Comparison of ENCODE assay signal across 10 cellular contexts in genomic region chr1:204826970-204827369, GRCh38. TPM values are rescaled to one million over a fixed set of nuclear protein-coding genes. Genes with fewer than 3 reads are reported as not detected.
A peak's percentile ranks its signal among the peaks of the same experiment; 100 is the strongest.
DNase-seq lines count a peak whose midpoint lies in the region; ATAC-seq, FAIRE-seq and TF ChIP-seq lines count a peak whose summit lies in the region.
"Had no signal": no experiment of that assay in that cellular context is flagged by ENCODE, and none has a peak within 500 bp of the region (broad histone marks: within the 10 kb centered on the region; RNA-seq: fewer than 3 reads in every experiment).

No MANE protein-coding gene starts in this region.

- H3K9ac ChIP-seq in SK-N-SH = no peak overlapping the region

- peaks cover 4% of the 10 kb centered on the region for H3F3A ChIP-seq in SK-N-SH (replicated peaks; ENCODE audit: insufficient read depth)

- TF ChIP-seq CTCF in D721Med (IDR thresholded peaks at IDR 0.05; ENCODE audit: insufficient read depth, missing control alignments) (peak; percentile 56), GM13976 (IDR thresholded peaks at IDR 0.05; ENCODE audit: borderline replicate concordance, control extremely low read depth, extremely low read depth, insufficient read depth, missing control alignments) (no peak), SK-N-SH (IDR thresholded peaks at IDR 0.05) (peak; percentile 33)

- H3K4me3 ChIP-seq in SK-N-SH (ENCODE audit: low read depth in 2 of 2, low read length in 1 of 2) (no peak overlapping the region), aorta (ENCODE audit: low read length in 2 of 2) (no peak overlapping the region)
- H3K4me3 ChIP-seq: skin epidermis had no signal

- no peaks in the 10 kb centered on the region for H4K20me1 ChIP-seq in SK-N-SH (ENCODE audit: insufficient read depth)

- FAIRE-seq in D721Med (lab: Jason Lieb, UNC) = peak; percentile 58

- no peak overlapping the region for H2AFZ ChIP-seq in SK-N-SH (ENCODE audit: low read depth)

- H3K36me3 ChIP-seq in SK-N-SH (replicated peaks in 1 of 2; ENCODE audit: control insufficient read depth in 1 of 2, insufficient read depth in 2 of 2, low read length in 1 of 2) (no peaks in the 10 kb centered on the region), aorta (ENCODE audit: control insufficient read depth in 1 of 2, insufficient read depth in 2 of 2, low read length in 1 of 2) (no peaks in the 10 kb centered on the region)

- no peak for TF ChIP-seq EP300 in SK-N-SH (IDR thresholded peaks at IDR 0.05; ENCODE audit: borderline replicate concordance in 1 of 2, low read depth in 1 of 2, low read length in 1 of 2)

- H3K4me2 ChIP-seq in SK-N-SH = no peak overlapping the region

- no peaks in the 10 kb centered on the region for H3K9me3 ChIP-seq in SK-N-SH
- H3K9me3 ChIP-seq in aorta (ENCODE audit: control insufficient read depth, low read length) = no peaks in the 10 kb centered on the region

- no peak for TF ChIP-seq RAD21 in SK-N-SH (IDR thresholded peaks at IDR 0.05; ENCODE audit: low read length)

- H3K79me2 ChIP-seq in SK-N-SH (ENCODE audit: insufficient read depth) = no peaks in the 10 kb centered on the region

- ATAC-seq in aorta (ENCODE audit: low FRiP score) = no peak
- ATAC-seq in sciatic nerve = no peak
- no peak for ATAC-seq in HG02973 (IDR thresholded peaks at IDR 0.05; ENCODE audit: unreplicated experiment)

- POLR2A ChIA-PET in SK-N-SH (lab: Yijun Ruan, JAX) = no interaction called here

- CTCF ChIA-PET in SK-N-SH (lab: Yijun Ruan, JAX) = interaction anchor here (1.2 to 21.2 kb wide), 5 partner anchors 10 to 134 kb away, joined by 3 to 291 read pairs (median 4); no protein-coding TSS in a partner anchor

- H3K27ac ChIP-seq in SK-N-SH (ENCODE audit: low read depth in 2 of 2, low read length in 1 of 2) (no peak overlapping the region), aorta (ENCODE audit: low read depth in 1 of 2, low read length in 2 of 2) (no peak overlapping the region)
- H3K27ac ChIP-seq: skin epidermis had no signal

- DNase-seq in D721Med (ENCODE audit: insufficient read length, low spot score) (no peak), GM13976 (ENCODE audit: low spot score) (peak; percentile 49), SK-N-SH (no peak), kidney tubule cell (ENCODE audit: low spot score) (peak; percentile 9), NCI-H2081 treated with DMSO at 0.1 percent for 48 hours (lab: John Stamatoyannopoulos, UW) (no peak), aorta (no peak), sciatic nerve (ENCODE audit: low spot score) (no peak)
- DNase-seq: glutamatergic neuron had no signal

- 38% methylated on average over 3 of the region's 4 CpGs for WGBS in SK-N-SH (ENCODE audit: low lambda C conversion rate)
- WGBS in aorta, 2 donors = 55 to 56% methylated on average over 4 of the region's 4 CpGs

- H3K27me3 ChIP-seq in SK-N-SH (ENCODE audit: insufficient read depth) = no peaks in the 10 kb centered on the region; the same call in 1 of the 2 replicates
- H3K27me3 ChIP-seq in aorta (ENCODE audit: control insufficient read depth in 1 of 2, insufficient read depth in 2 of 2, low read length in 1 of 2) = no peaks in the 10 kb centered on the region

- intact Hi-C loops in aorta (cut with DNase I) (no loop called here), sciatic nerve (cut with DNase I) (loop anchor here (10.0 kb wide), 1 partner anchor 118 kb away; no protein-coding TSS in a partner anchor)

- in situ Hi-C loops in GM13976 (cut with MboI; ENCODE audit: low sequenced_read_pairs, unreplicated experiment) = no loop called here

- H3K4me1 ChIP-seq in SK-N-SH (ENCODE audit: control insufficient read depth in 1 of 2, insufficient read depth in 2 of 2, low read depth in 1 of 2, low read length in 1 of 2) = peaks cover 0 to 11% of the 10 kb centered on the region in 2 experiments; a peak in 1 of 4 replicates
- peaks cover 0 to under 1% of the 10 kb centered on the region in 2 donors for H3K4me1 ChIP-seq in aorta (ENCODE audit: control insufficient read depth in 1 of 2, insufficient read depth in 2 of 2, low read length in 2 of 2)

- H3K9me2 ChIP-seq in SK-N-SH = no peaks in the 10 kb centered on the region

TF ChIP-seq in SK-N-SH, 30 proteins besides CTCF, POLR2A, EP300 and RAD21:
- no peak for TF ChIP-seq FOXM1 (IDR thresholded peaks at IDR 0.05; ENCODE audit: low read depth)
- no peak for TF ChIP-seq TEAD4 (IDR thresholded peaks at IDR 0.05; ENCODE audit: borderline replicate concordance, insufficient read depth)
- TF ChIP-seq USF1 (IDR thresholded peaks at IDR 0.05; ENCODE audit: borderline replicate concordance, low read depth) = no peak
- no peak for TF ChIP-seq IRF3 (IDR thresholded peaks at IDR 0.05; ENCODE audit: low read depth, low read length)
- no peak for TF ChIP-seq NRF1 (IDR thresholded peaks at IDR 0.05; ENCODE audit: low read depth, low read length)
- no peak for TF ChIP-seq TCF12 (IDR thresholded peaks at IDR 0.05)
- no peak for TF ChIP-seq RCOR1 (IDR thresholded peaks at IDR 0.05; ENCODE audit: low read length)
- TF ChIP-seq USF2 (IDR thresholded peaks at IDR 0.05; ENCODE audit: borderline replicate concordance, low read depth, low read length) = no peak
- TF ChIP-seq ELF1 (IDR thresholded peaks at IDR 0.05) = no peak

RNA-seq across cellular contexts. Expression of gene NFASC, which starts 43.7 kb away (rescaled TPM):
- 4.6 and 6.0 TPM in 2 replicates for polyA plus RNA-seq in SK-N-SH (2012; rRNA removed)
- 2.2 and 3.3 TPM in 2 replicates for polyA plus RNA-seq in SK-N-SH (2012; cell fraction: cytosol; rRNA removed)
- 11.5 and 11.6 TPM in 2 replicates for polyA plus RNA-seq in SK-N-SH (2012; cell fraction: nucleus; rRNA removed)
- total RNA-seq in aorta = 10 to 100 TPM; 36.2 to 92.7 TPM
- 10 to 100 TPM in 1 of 2 donors, 1 to 10 TPM in 1; 4.3 to 29.3 TPM for polyA plus RNA-seq in aorta
- 140 TPM for total RNA-seq in sciatic nerve

Comparison
In these comparisons a context has a peak if more than half of its experiments do, and no peak if none do; other contexts are left out.
1. DNase-seq: peak in GM13976 (single experiment) and kidney tubule cell (single experiment); none in D721Med (single experiment), SK-N-SH (single experiment), NCI-H2081 treated with DMSO at 0.1 percent for 48 hours (single experiment), aorta (0 of 2) and sciatic nerve (single experiment).